ENCODE assay signal across 22 cellular contexts in genomic region chr13:76331948-76332712, GRCh38.
A peak's percentile ranks its signal among the peaks of the same experiment; 100 is the strongest.
DNase-seq lines count a peak whose midpoint lies in the region; TF ChIP-seq lines count a peak whose summit lies in the region.
"Had no signal": no experiment of that assay in that cellular context is flagged by ENCODE, and none has a peak within 500 bp of the region (broad histone marks: within the 10 kb centered on the region; RNA-seq: fewer than 3 reads in every experiment).

No MANE protein-coding gene starts in this region.

- H3K27me3 Mint-ChIP-seq in chondrocyte (ENCODE audit: low read depth) = peaks cover 1% of the 10 kb centered on the region
- H3K27me3 Mint-ChIP-seq: effector memory CD8-positive, alpha-beta T cell had no signal

- no peak overlapping the region for H3K4me2 ChIP-seq in mesenchymal stem cell (ENCODE audit: low read length, poor library complexity, severe bottlenecking)

- no peak overlapping the region for H3K18ac ChIP-seq in mesenchymal stem cell (ENCODE audit: low read depth in 1 of 2, low read length in 2 of 2)

- no peak overlapping the region for H2AFZ ChIP-seq in mesenchymal stem cell (ENCODE audit: low read depth, low read length)

- no CpG with 5 or more reads among the region's 1 CpG for WGBS in mesenchymal stem cell

- H3K9me3 ChIP-seq in mesenchymal stem cell (ENCODE audit: control insufficient read depth, low read length) = no peaks in the 10 kb centered on the region
- H3K9me3 ChIP-seq: vagina had no signal

- no peak overlapping the region for H2BK15ac ChIP-seq in mesenchymal stem cell (ENCODE audit: low read depth, poor library complexity, severe bottlenecking)

- H3K27me3 ChIP-seq in mesenchymal stem cell (ENCODE audit: control insufficient read depth in 1 of 2, insufficient read depth in 1 of 2, low read length in 2 of 2) = no peaks in the 10 kb centered on the region
- H3K27me3 ChIP-seq: vagina had no signal

- peak overlapping the region; percentile 93 for H3K27ac Mint-ChIP-seq in chondrocyte (ENCODE audit: unreplicated experiment)
- H3K27ac Mint-ChIP-seq: activated T-helper 1 cell treated with anti-CD3 and anti-CD28 coated beads, Interleukin-12 subunit alpha, Interleukin-12 subunit beta, Interleukin-2, Interleukin-4 antibody, amounts not matched to agents 30 ng/mL and 10 ng/mL and 1 ng/mL, durations not matched to agents 14 hours and 24 hours and 36 hours; effector memory CD8-positive, alpha-beta T cell; natural killer cell had no signal

- TF ChIP-seq CTCF in chondrocyte (IDR thresholded peaks at IDR 0.05) = peak; percentile 16
- no peak for TF ChIP-seq CTCF in GM10266 (IDR thresholded peaks at IDR 0.05; ENCODE audit: control insufficient read depth, insufficient read depth, low read depth, missing control alignments)

- no peak overlapping the region for H2BK12ac ChIP-seq in mesenchymal stem cell (ENCODE audit: low read length in 2 of 2)

- H3K4ac ChIP-seq in mesenchymal stem cell (ENCODE audit: low read depth in 1 of 2, low read length in 2 of 2) = no peak overlapping the region

- no peak overlapping the region for H4K91ac ChIP-seq in mesenchymal stem cell (ENCODE audit: low read length)

- H3K9ac ChIP-seq in mesenchymal stem cell (ENCODE audit: low read length) = no peak overlapping the region

- H3K14ac ChIP-seq in mesenchymal stem cell (ENCODE audit: low read length in 2 of 2) = no peak overlapping the region

- H3K79me1 ChIP-seq in mesenchymal stem cell (replicated peaks; ENCODE audit: low read length, poor library complexity, severe bottlenecking) = no peaks in the 10 kb centered on the region

- no peaks in the 10 kb centered on the region for H3K36me3 Mint-ChIP-seq in chondrocyte (ENCODE audit: low read depth)
- H3K36me3 Mint-ChIP-seq: natural killer cell had no signal

- H3K9me3 Mint-ChIP-seq in chondrocyte (ENCODE audit: low read depth) = no peaks in the 10 kb centered on the region
- H3K9me3 Mint-ChIP-seq: activated T-helper 1 cell treated with anti-CD3 and anti-CD28 coated beads, Interleukin-12 subunit alpha, Interleukin-12 subunit beta, Interleukin-2, Interleukin-4 antibody, amounts not matched to agents 30 ng/mL and 10 ng/mL and 1 ng/mL, durations not matched to agents 14 hours and 24 hours and 36 hours; effector memory CD8-positive, alpha-beta T cell had no signal

- peak overlapping the region; percentile 34 for H3K4me3 Mint-ChIP-seq in chondrocyte (ENCODE audit: unreplicated experiment)
- H3K4me3 Mint-ChIP-seq: activated T-helper 1 cell treated with anti-CD3 and anti-CD28 coated beads, Interleukin-12 subunit alpha, Interleukin-12 subunit beta, Interleukin-2, Interleukin-4 antibody, amounts not matched to agents 30 ng/mL and 10 ng/mL and 1 ng/mL, durations not matched to agents 14 hours and 24 hours and 36 hours; effector memory CD8-positive, alpha-beta T cell; natural killer cell had no signal

- no peak overlapping the region for H3K23ac ChIP-seq in mesenchymal stem cell (ENCODE audit: low read length in 2 of 2)

- H3K36me3 ChIP-seq in mesenchymal stem cell (ENCODE audit: control insufficient read depth in 1 of 2, insufficient read depth in 2 of 2, low read depth in 1 of 2, low read length in 2 of 2) = no peaks in the 10 kb centered on the region
- H3K36me3 ChIP-seq: vagina had no signal

- H3K27ac ChIP-seq in mesenchymal stem cell (ENCODE audit: low read length, poor library complexity, severe bottlenecking) = peak overlapping the region; percentile 39
- H3K27ac ChIP-seq: vagina had no signal

- no peaks in the 10 kb centered on the region for H3K4me1 ChIP-seq in mesenchymal stem cell (ENCODE audit: control insufficient read depth, insufficient read depth, low read depth, low read length)
- H3K4me1 ChIP-seq: vagina had no signal

- peak; percentile 39 for DNase-seq in GDM1 (lab: John Stamatoyannopoulos, UW)
- DNase-seq in NCI-H226 = peak; percentile 42
- DNase-seq in chondrocyte (ENCODE audit: low spot score) = no peak
- peak; percentile 44 for DNase-seq in mesenchymal stem cell
- DNase-seq in GM10266 (ENCODE audit: extremely low spot score) = no peak
- DNase-seq in cerebellar cortex (ENCODE audit: low spot score) = no peak
- DNase-seq in OCI-M2 (lab: John Stamatoyannopoulos, UW; ENCODE audit: unreplicated experiment) = no peak
- DNase-seq in NCI-H187 (lab: John Stamatoyannopoulos, UW) = no peak
- DNase-seq: activated CD4-positive, alpha-beta T cell treated with anti-CD3 and anti-CD28 coated beads, Interleukin-2, amount 50 U/mL, for 4 hours; aorta; effector memory CD8-positive, alpha-beta T cell; head of caudate nucleus; left cardiac atrium; natural killer cell; NCI-H1092 treated with DMSO at 0.1 percent for 48 hours; NCI-H748 treated with DMSO at 0.1 percent for 48 hours; retina; SHP77; stimulated activated naive CD4-positive, alpha-beta T cell; T1000 had no signal

- no peak overlapping the region for H2BK5ac ChIP-seq in mesenchymal stem cell (ENCODE audit: low read depth, low read length, poor library complexity, severe bottlenecking)

- peaks cover 51% of the 10 kb centered on the region for H3K4me1 Mint-ChIP-seq in chondrocyte (ENCODE audit: low read depth)
- H3K4me1 Mint-ChIP-seq: natural killer cell had no signal

- no peak overlapping the region for H3K4me3 ChIP-seq in mesenchymal stem cell (ENCODE audit: insufficient read depth in 1 of 2, low read depth in 1 of 2, low read length in 2 of 2)
- H3K4me3 ChIP-seq: vagina had no signal

- no peak overlapping the region for H2AK5ac ChIP-seq in mesenchymal stem cell (ENCODE audit: low read length, severe bottlenecking)

- no peak overlapping the region for H2BK120ac ChIP-seq in mesenchymal stem cell (ENCODE audit: low read depth, low read length)

- H4K8ac ChIP-seq in mesenchymal stem cell (ENCODE audit: low read length) = no peak overlapping the region

Comparison
In these comparisons a context has a peak if more than half of its experiments do, and no peak if none do; other contexts are left out.
1. DNase-seq: peak in GDM1 (single experiment), NCI-H226 (single experiment) and mesenchymal stem cell (single experiment); none in chondrocyte (single experiment), GM10266 (single experiment), cerebellar cortex (single experiment), OCI-M2 (single experiment) and NCI-H187 (0 of 2).